Comparison of ENCODE assay signal across 8 cellular contexts in the genomic region with DNA sequence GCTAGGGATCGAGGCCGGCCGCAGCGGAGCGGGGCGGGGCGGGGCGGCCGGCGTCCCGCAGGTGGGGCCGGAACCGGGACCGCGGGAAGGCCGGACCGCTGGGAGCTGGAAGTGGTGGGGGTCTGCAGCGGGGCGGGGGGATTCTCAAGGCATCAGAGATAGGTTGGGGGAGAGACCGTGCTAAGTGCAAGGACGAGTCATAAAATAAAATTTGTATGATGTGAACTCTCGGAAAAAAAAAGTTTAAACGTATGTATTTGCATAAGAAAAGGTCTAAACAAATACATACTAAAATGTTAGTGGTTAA. TPM values are rescaled to one million over a fixed set of nuclear protein-coding genes. Genes with fewer than 3 reads are reported as not detected.
A peak's percentile ranks its signal among the peaks of the same experiment; 100 is the strongest.
DNase-seq lines count a peak whose midpoint lies in the region; ATAC-seq and TF ChIP-seq lines count a peak whose summit lies in the region.

A gene with protein sequence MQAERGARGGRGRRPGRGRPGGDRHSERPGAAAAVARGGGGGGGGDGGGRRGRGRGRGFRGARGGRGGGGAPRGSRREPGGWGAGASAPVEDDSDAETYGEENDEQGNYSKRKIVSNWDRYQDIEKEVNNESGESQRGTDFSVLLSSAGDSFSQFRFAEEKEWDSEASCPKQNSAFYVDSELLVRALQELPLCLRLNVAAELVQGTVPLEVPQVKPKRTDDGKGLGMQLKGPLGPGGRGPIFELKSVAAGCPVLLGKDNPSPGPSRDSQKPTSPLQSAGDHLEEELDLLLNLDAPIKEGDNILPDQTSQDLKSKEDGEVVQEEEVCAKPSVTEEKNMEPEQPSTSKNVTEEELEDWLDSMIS (minus strand): TSS at position 25 of the 307 bp plus-strand sequence. CDS start 158 bp downstream, outside the sequence.

- no peaks in the 10 kb centered on the region for H3K27me3 ChIP-seq in hepatocyte

- no peaks in the 10 kb centered on the region for H3K9me3 ChIP-seq in hepatocyte (ENCODE audit: low read depth)

- peak within 1 kb of the TSS; percentile 76 for H3K4me3 ChIP-seq in HFF-Myc (replicated peaks; ENCODE audit: low read depth, low read length)
- peak within 1 kb of the TSS; percentile 93 for H3K4me3 ChIP-seq in hepatocyte
- peak within 1 kb of the TSS; percentile 48 to 83 (median 65) for H3K4me3 ChIP-seq in skin epidermis

- H3K27ac ChIP-seq in hepatocyte (peak within 1 kb of the TSS; percentile 96), skin epidermis (peak within 1 kb of the TSS; percentile 78 to 97 (median 90))

- H3K36me3 ChIP-seq in hepatocyte (replicated peaks; ENCODE audit: insufficient read depth, low read depth), result no peaks in the 10 kb centered on the region

- ATAC-seq in activated naive CD4-positive, alpha-beta T cell treated with anti-CD3 and anti-CD28 coated beads, Interleukin-2, amount 50 U/mL, for 72 hours, result peak in 1 of 2 donors; percentile 5
- no peak for ATAC-seq in GM18861 (IDR thresholded peaks at IDR 0.05; ENCODE audit: unreplicated experiment)
- ATAC-seq in HG02852 (IDR thresholded peaks at IDR 0.05; ENCODE audit: unreplicated experiment), result no peak

- no peaks in the 10 kb centered on the region for H3K9me2 ChIP-seq in hepatocyte (replicated peaks; ENCODE audit: insufficient read depth)

- TF ChIP-seq CTCF in HFF-Myc (IDR thresholded peaks at IDR 0.05; ENCODE audit: low read depth, low read length, missing control alignments), result no peak
- TF ChIP-seq CTCF in hepatocyte (IDR thresholded peaks at IDR 0.05; ENCODE audit: poor library complexity), result no peak

- H3K9me3 Mint-ChIP-seq in activated naive CD4-positive, alpha-beta T cell treated with anti-CD3 and anti-CD28 coated beads, Interleukin-2, amount 50 U/mL, for 72 hours, result no peaks in the 10 kb centered on the region

- peaks cover 16% of the 10 kb centered on the region for H3K4me1 ChIP-seq in hepatocyte (ENCODE audit: insufficient read depth)

- peaks cover 19% of the 10 kb centered on the region for H3K79me2 ChIP-seq in hepatocyte

- DNase-seq in HFF-Myc (ENCODE audit: extremely low read depth, low read depth) (no peak), hepatocyte (ENCODE audit: low spot score) (no peak), LoVo (ENCODE audit: low spot score) (no peak)
- no peak for DNase-seq in activated naive CD4-positive, alpha-beta T cell treated with anti-CD3 and anti-CD28 coated beads, Interleukin-2, amount 50 U/mL, for 72 hours (ENCODE audit: low spot score in 2 of 2)
- DNase-seq in stimulated activated CD4-positive, alpha-beta T cell treated with anti-CD3 and anti-CD28 coated beads, Interleukin-1b, Interleukin-23, amount 100 ng/mL, for 48 hours, result no peak

- H3K36me3 Mint-ChIP-seq in activated naive CD4-positive, alpha-beta T cell treated with anti-CD3 and anti-CD28 coated beads, Interleukin-2, amount 50 U/mL, for 72 hours, result no peaks in the 10 kb centered on the region

- peak within 1 kb of the TSS; percentile 73 to 93 for H3K27ac Mint-ChIP-seq in activated naive CD4-positive, alpha-beta T cell treated with anti-CD3 and anti-CD28 coated beads, Interleukin-2, amount 50 U/mL, for 72 hours

- peak within 1 kb of the TSS; percentile 85 for H3K4me2 ChIP-seq in hepatocyte

- 0% methylated on average over 13 of the region's 23 CpGs for WGBS in hepatocyte (ENCODE audit: low lambda C conversion rate, missing lambda C conversion rate)

- peak within 1 kb of the TSS; percentile 99 for H2AFZ ChIP-seq in hepatocyte

- no peaks in the 10 kb centered on the region for H4K20me1 ChIP-seq in hepatocyte (ENCODE audit: insufficient read depth, poor library complexity, severe bottlenecking)

RNA-seq across cellular contexts. Expression of the gene that starts here (rescaled TPM):
- 1 to 10 TPM; 6.9 to 9.3 TPM for total RNA-seq in activated naive CD4-positive, alpha-beta T cell treated with anti-CD3 and anti-CD28 coated beads, Interleukin-2, amount 50 U/mL, for 72 hours
- 13.4 and 14.8 TPM in 2 replicates for total RNA-seq in hepatocyte
- polyA plus RNA-seq in hepatocyte, result 15.7 and 16.4 TPM in 2 replicates
